In genomic region chr1:36162680-36163079, GRCh38 we compare ENCODE assay signal across 8 cellular contexts.
A peak's percentile ranks its signal among the peaks of the same experiment; 100 is the strongest.
DNase-seq lines count a peak whose midpoint lies in the region; ATAC-seq and TF ChIP-seq lines count a peak whose summit lies in the region.

No MANE protein-coding gene starts in this region.

- H3K9me3 Mint-ChIP-seq in activated T-cell treated with anti-CD3 and anti-CD28 coated beads, Interleukin-2, amount 50 U/mL, for 24 hours: no peaks in the 10 kb centered on the region

- peak overlapping the region; percentile 96 for H3K27ac Mint-ChIP-seq in activated T-cell treated with anti-CD3 and anti-CD28 coated beads, Interleukin-2, amount 50 U/mL, for 24 hours

- no peak for ATAC-seq in GM21619 (IDR thresholded peaks at IDR 0.05; ENCODE audit: unreplicated experiment)

- H3K27ac ChIP-seq in caudate nucleus (ENCODE audit: low read depth, low read length): peak overlapping the region; percentile 98
- H3K27ac ChIP-seq in mucosa of rectum (ENCODE audit: low read depth in 2 of 2, low read length in 2 of 2): peak overlapping the region; percentile 70 to 83
- H3K27ac ChIP-seq in tibial artery: peak overlapping the region; percentile 99 to 100

- H3K27me3 ChIP-seq in mucosa of rectum (ENCODE audit: control insufficient read depth in 2 of 2, insufficient read depth in 2 of 2, low read length in 2 of 2): no peaks in the 10 kb centered on the region
- no peaks in the 10 kb centered on the region for H3K27me3 ChIP-seq in tibial artery

- H3K4me1 Mint-ChIP-seq in activated T-cell treated with anti-CD3 and anti-CD28 coated beads, Interleukin-2, amount 50 U/mL, for 24 hours (ENCODE audit: low read depth): peaks cover 76% of the 10 kb centered on the region

- H3K36me3 Mint-ChIP-seq in activated T-cell treated with anti-CD3 and anti-CD28 coated beads, Interleukin-2, amount 50 U/mL, for 24 hours (ENCODE audit: low read depth): peaks cover 82% of the 10 kb centered on the region

- no peaks in the 10 kb centered on the region for H3K27me3 Mint-ChIP-seq in activated T-cell treated with anti-CD3 and anti-CD28 coated beads, Interleukin-2, amount 50 U/mL, for 24 hours

- peak overlapping the region; percentile 91 for H3K4me3 Mint-ChIP-seq in activated T-cell treated with anti-CD3 and anti-CD28 coated beads, Interleukin-2, amount 50 U/mL, for 24 hours

- intact Hi-C loops in tibial artery (cut with DNase I; ENCODE audit: low total_unique reads): no loop called here

- H3K4me1 ChIP-seq in mucosa of rectum (ENCODE audit: control insufficient read depth in 2 of 2, insufficient read depth in 2 of 2, low read length in 2 of 2) (peaks cover 35 to 47% of the 10 kb centered on the region in 2 donors), tibial artery (peaks cover 2 to 99% (median 85%) of the 10 kb centered on the region in 4 donors)

- TF ChIP-seq CTCF in tibial artery (IDR thresholded peaks at IDR 0.05): no peak

- DNase-seq in activated T-cell treated with anti-CD3 and anti-CD28 coated beads, Interleukin-2, amount 50 U/mL, for 24 hours: no peak
- DNase-seq in activated T-cell treated with anti-CD3 and anti-CD28 coated beads for 4 hours: no peak
- DNase-seq in caudate nucleus (lab: John Stamatoyannopoulos, UW): no peak
- DNase-seq in tibial artery: no peak
- DNase-seq in HK-2 (ENCODE audit: unreplicated experiment): no peak
- DNase-seq in activated CD8-positive, alpha-beta memory T cell treated with anti-CD3 and anti-CD28 coated beads, Interleukin-2, amount 50 U/mL, for 48 hours: no peak

- H3K36me3 ChIP-seq in mucosa of rectum (ENCODE audit: control insufficient read depth in 2 of 2, insufficient read depth in 2 of 2, low read length in 2 of 2) (no peaks in the 10 kb centered on the region), tibial artery (peaks cover 0 to 6% (median 6%) of the 10 kb centered on the region in 3 donors)

- no peak overlapping the region for H3K4me3 ChIP-seq in mucosa of rectum (ENCODE audit: low read length in 2 of 2)
- H3K4me3 ChIP-seq in tibial artery: no peak overlapping the region

- H3K9me3 ChIP-seq in mucosa of rectum (ENCODE audit: control insufficient read depth in 2 of 2, low read length in 2 of 2): no peaks in the 10 kb centered on the region
- no peaks in the 10 kb centered on the region for H3K9me3 ChIP-seq in tibial artery

- no peak overlapping the region for H3K9ac ChIP-seq in mucosa of rectum (ENCODE audit: low read depth in 1 of 2, low read length in 2 of 2)
